8 cellular contexts compared by ENCODE assay signal in the genomic region with DNA sequence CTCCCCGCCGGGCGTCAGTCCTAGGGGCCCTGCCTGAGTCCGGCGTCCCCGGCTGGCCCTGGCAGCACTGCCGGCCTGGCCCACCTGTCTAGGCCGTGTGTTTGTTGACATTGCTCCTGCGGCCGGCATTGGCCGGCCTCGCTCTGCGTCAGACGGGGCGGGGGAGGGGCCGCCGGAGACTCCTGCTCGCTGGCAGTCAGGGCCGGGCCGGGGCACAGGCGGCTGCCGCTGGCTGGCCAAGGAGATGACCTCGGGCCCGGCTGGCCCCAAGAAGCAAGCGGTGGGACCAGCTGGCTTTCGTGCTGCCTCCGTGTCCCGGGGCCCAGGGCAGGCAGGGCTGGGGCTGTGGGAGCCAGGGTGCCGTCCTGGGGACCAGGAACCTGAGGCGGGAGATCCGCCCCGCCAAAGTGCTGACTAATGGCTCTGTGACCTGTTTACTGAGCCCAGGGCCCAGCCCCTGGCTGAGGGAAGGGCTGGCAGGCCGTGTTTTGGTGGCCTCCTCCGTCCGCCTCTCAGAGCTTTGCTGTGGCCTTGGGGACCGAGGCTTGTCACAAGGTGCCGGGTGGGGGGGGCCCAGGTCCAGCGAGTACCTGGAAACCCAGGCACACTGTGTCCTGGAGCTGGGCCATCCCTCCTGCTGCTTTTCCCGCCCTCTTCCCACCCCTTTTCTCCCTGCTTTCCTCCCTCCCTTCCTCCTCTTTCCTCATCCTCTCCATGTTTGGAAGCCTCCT. TPM values are rescaled to one million over a fixed set of nuclear protein-coding genes. Genes with fewer than 3 reads are reported as not detected.
DNase-seq lines count a peak whose midpoint lies in the region; ATAC-seq and TF ChIP-seq lines count a peak whose summit lies in the region.

No MANE protein-coding gene starts in this region.

- DNase-seq in NCI-H187 (lab: John Stamatoyannopoulos, UW) (peak; percentile 51 to 66), NCI-H187 treated with DMSO at 0.1 percent for 48 hours (lab: John Stamatoyannopoulos, UW) (no peak), NCI-H2227 (lab: John Stamatoyannopoulos, UW; ENCODE audit: unreplicated experiment) (peak; percentile 78), dorsolateral prefrontal cortex (peak; percentile 69 to 92 (median 81)), right lobe of liver (peak; percentile 96 to 98 (median 97))
- peak; percentile 43 to 44 for DNase-seq in activated CD4-positive, alpha-beta T cell treated with anti-CD3 and anti-CD28 coated beads, Interleukin-2, amount 50 U/mL, for 4 hours
- peak; percentile 31 for DNase-seq in stimulated activated CD4-positive, alpha-beta T cell treated with anti-CD3 and anti-CD28 coated beads, Interleukin-2, amount 100 ng/mL, for 4 hours (ENCODE audit: low read depth)

- intact Hi-C loops in dorsolateral prefrontal cortex (cut with DNase I), result loop anchor here (2.0 to 10.0 kb wide), 5 partner anchors 33 to 599 kb away; partner anchors contain the start of genes PUS1 (in 2 of the 2), EP400 (in 1 of the 2) and FBRSL1 (in 1 of the 2)
- intact Hi-C loops in right lobe of liver (cut with DNase I), result no loop called here

- H3K4me3 ChIP-seq in dorsolateral prefrontal cortex, result peak overlapping the region; percentile 54 to 92 (median 71)
- H3K4me3 ChIP-seq in right lobe of liver, result peak overlapping the region; percentile 62 to 76 (median 67)

- H3K36me3 ChIP-seq in right lobe of liver, result peaks cover 0 to 4% (median 0%) of the 10 kb centered on the region in 4 donors

- peaks cover 0 to 11% (median 4%) of the 10 kb centered on the region in 4 donors for H3K4me1 ChIP-seq in right lobe of liver

- WGBS in right lobe of liver (ENCODE audit: insufficient coverage, low coverage, low lambda C conversion rate, missing lambda C conversion rate), result 13% methylated on average over 1 of the region's 39 CpGs

- TF ChIP-seq POLR2A in right lobe of liver (IDR thresholded peaks at IDR 0.05), result peak; percentile 98

- H3K27me3 ChIP-seq in dorsolateral prefrontal cortex (no peaks in the 10 kb centered on the region), right lobe of liver (no peaks in the 10 kb centered on the region)

- peak; percentile 46 for ATAC-seq in HG03025 (IDR thresholded peaks at IDR 0.05; ENCODE audit: low FRiP score, unreplicated experiment)
- peak; percentile 81 to 88 (median 83) for ATAC-seq in right lobe of liver

- H3K9me3 ChIP-seq in right lobe of liver, result no peaks in the 10 kb centered on the region

- H3K27ac ChIP-seq in dorsolateral prefrontal cortex, result peak overlapping the region; percentile 49 to 99 (median 95)
- peak overlapping the region; percentile 95 to 100 (median 100) for H3K27ac ChIP-seq in right lobe of liver

- TF ChIP-seq CTCF in dorsolateral prefrontal cortex (IDR thresholded peaks at IDR 0.05 in 54 of 56, conservative IDR thresholded peaks at IDR 0.05 in 2 of 56; ENCODE audit: low read depth in 1 of 56, partially characterized antibody in 56 of 56) (peak in 1 of 56 donors; percentile 10), right lobe of liver (IDR thresholded peaks at IDR 0.05) (no peak)

RNA-seq across cellular contexts. Expression of gene ULK1, which starts 1.8 kb away (rescaled TPM):
- total RNA-seq in dorsolateral prefrontal cortex (100 to 1,000 TPM in 53 of 120 experiments, 10 to 100 TPM in 67; 43.7 to 169 (median 98.4) TPM), right lobe of liver (10 to 100 TPM; 14.5 to 39.0 (median 20.5) TPM)

RNA-seq across cellular contexts. Expression of gene PUS1, which starts 32.8 kb away (rescaled TPM):
- total RNA-seq in dorsolateral prefrontal cortex, result 10 to 100 TPM; 14.3 to 37.0 (median 24.2) TPM
- 10 to 100 TPM; 14.7 to 23.1 (median 17.7) TPM for total RNA-seq in right lobe of liver

RNA-seq across cellular contexts. Expression of gene EP400, which starts 53.5 kb away (rescaled TPM):
- total RNA-seq in dorsolateral prefrontal cortex, result 10 to 100 TPM; 52.1 to 79.5 (median 64.6) TPM
- 10 to 100 TPM; 10.9 to 16.3 (median 13.3) TPM for total RNA-seq in right lobe of liver

Comparison
In these comparisons a context has a peak if more than half of its experiments do, and no peak if none do; other contexts are left out.
1. intact Hi-C loops: an anchor here in dorsolateral prefrontal cortex (2.0 to 10.0 kb wide); none called in right lobe of liver.